Comparison of ENCODE assay signal across 32 cellular contexts in the genomic region with DNA sequence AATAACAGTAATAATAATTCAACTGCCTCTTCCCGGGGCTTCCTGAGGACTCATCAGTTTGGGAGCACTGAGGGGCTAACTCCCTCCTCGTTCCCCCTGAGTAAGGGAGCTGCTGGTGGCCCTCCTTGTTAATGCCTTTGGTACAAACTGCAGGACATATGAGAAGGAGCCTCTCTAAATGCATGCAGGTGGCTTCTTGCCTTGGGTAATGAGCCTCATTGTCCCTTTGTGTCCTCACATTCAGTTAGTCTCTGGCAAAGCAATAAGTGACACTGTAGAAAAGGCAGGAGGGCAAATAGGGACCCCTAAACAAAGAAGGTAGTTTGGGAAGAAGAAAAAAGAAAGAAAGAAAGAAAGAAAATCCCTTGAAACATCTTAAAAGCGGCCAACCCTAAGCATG.
"Had no signal": no experiment of that assay in that cellular context is flagged by ENCODE, and none has a peak within 500 bp of the region (broad histone marks: within the 10 kb centered on the region; RNA-seq: fewer than 3 reads in every experiment).

No MANE protein-coding gene starts in this region.

- H3K4me3 Mint-ChIP-seq: activated CD4-positive, alpha-beta memory T cell treated with anti-CD3 and anti-CD28 coated beads, Interleukin-2, amount 10 ng/mL, durations not matched to agents 7 days and 5 days; activated CD4-positive, alpha-beta T cell treated with anti-CD3 and anti-CD28 coated beads, Interleukin-2, amount 10 ng/mL, durations not matched to agents 7 days and 5 days; activated naive CD4-positive, alpha-beta T cell treated with anti-CD3 and anti-CD28 coated beads, Interleukin-2, amount 10 ng/mL, durations not matched to agents 7 days and 5 days; activated naive CD8-positive, alpha-beta T cell treated with anti-CD3 and anti-CD28 coated beads, Interleukin-2, amount 10 ng/mL, durations not matched to agents 7 days and 5 days; activated T-cell treated with anti-CD3 and anti-CD28 coated beads, Interleukin-2, amount 50 U/mL, for 24 hours; activated T-cell treated with anti-CD3 and anti-CD28 coated beads, Interleukin-2, amount 50 U/mL, for 72 hours; brain; endodermal cell; T-cell; T-helper 1 cell treated with Interleukin-12 subunit alpha and Interleukin-12 subunit beta and Interleukin-4 antibody, amounts not matched to agents 30 μg/mL and 1 μg/mL, for 36 hours; T-helper 2 cell treated with Interferon-gamma antibody and Interleukin-4, amounts not matched to agents 5 μg/mL and 100 μg/mL, for 36 hours had no signal

- H3K36me3 Mint-ChIP-seq: activated naive CD4-positive, alpha-beta T cell treated with anti-CD3 and anti-CD28 coated beads, Interleukin-2, amount 10 ng/mL, durations not matched to agents 7 days and 5 days; activated naive CD4-positive, alpha-beta T cell treated with anti-CD3 and anti-CD28 coated beads, Interleukin-2, amount 50 U/mL, for 72 hours; activated naive CD8-positive, alpha-beta T cell treated with anti-CD3 and anti-CD28 coated beads, Interleukin-2, amount 10 ng/mL, durations not matched to agents 7 days and 5 days; brain; T-cell had no signal

- H3K4me3 ChIP-seq: ascending aorta, breast epithelium, cardiac muscle cell, colonic mucosa had no signal

- H3K4me1 Mint-ChIP-seq: activated CD4-positive, alpha-beta memory T cell treated with anti-CD3 and anti-CD28 coated beads, Interleukin-2, amount 10 ng/mL, durations not matched to agents 7 days and 5 days; activated CD4-positive, alpha-beta T cell treated with anti-CD3 and anti-CD28 coated beads, Interleukin-2, amount 10 ng/mL, durations not matched to agents 7 days and 5 days; activated naive CD4-positive, alpha-beta T cell treated with anti-CD3 and anti-CD28 coated beads, Interleukin-2, amount 10 ng/mL, durations not matched to agents 7 days and 5 days; activated naive CD8-positive, alpha-beta T cell treated with anti-CD3 and anti-CD28 coated beads, Interleukin-2, amount 10 ng/mL, durations not matched to agents 7 days and 5 days; endodermal cell; T-cell had no signal

- H3K9me3 ChIP-seq: ascending aorta, breast epithelium, colonic mucosa had no signal

- H3K27ac Mint-ChIP-seq: activated CD4-positive, alpha-beta memory T cell treated with anti-CD3 and anti-CD28 coated beads, Interleukin-2, amount 10 ng/mL, durations not matched to agents 7 days and 5 days; activated CD4-positive, alpha-beta T cell treated with anti-CD3 and anti-CD28 coated beads, Interleukin-2, amount 10 ng/mL, durations not matched to agents 7 days and 5 days; activated naive CD4-positive, alpha-beta T cell treated with anti-CD3 and anti-CD28 coated beads, Interleukin-2, amount 10 ng/mL, durations not matched to agents 7 days and 5 days; activated naive CD4-positive, alpha-beta T cell treated with anti-CD3 and anti-CD28 coated beads, Interleukin-2, amount 50 U/mL, for 72 hours; activated naive CD8-positive, alpha-beta T cell treated with anti-CD3 and anti-CD28 coated beads, Interleukin-2, amount 10 ng/mL, durations not matched to agents 7 days and 5 days; activated T-cell treated with anti-CD3 and anti-CD28 coated beads, Interleukin-2, amount 50 U/mL, for 24 hours; activated T-cell treated with anti-CD3 and anti-CD28 coated beads, Interleukin-2, amount 50 U/mL, for 72 hours; endodermal cell; T-cell; T-helper 1 cell treated with Interleukin-12 subunit alpha and Interleukin-12 subunit beta and Interleukin-4 antibody, amounts not matched to agents 30 μg/mL and 1 μg/mL, for 36 hours; T-helper 2 cell treated with Interferon-gamma antibody and Interleukin-4, amounts not matched to agents 5 μg/mL and 100 μg/mL, for 36 hours had no signal

- H3K36me3 ChIP-seq: ascending aorta, breast epithelium, cardiac muscle cell, colonic mucosa, WERI-Rb-1 had no signal

- H3K27me3 Mint-ChIP-seq: activated T-cell treated with anti-CD3 and anti-CD28 coated beads, Interleukin-2, amount 50 U/mL, for 24 hours; T-cell had no signal

- H3K9me3 Mint-ChIP-seq: activated CD4-positive, alpha-beta memory T cell treated with anti-CD3 and anti-CD28 coated beads, Interleukin-2, amount 10 ng/mL, durations not matched to agents 7 days and 5 days; activated CD4-positive, alpha-beta T cell treated with anti-CD3 and anti-CD28 coated beads, Interleukin-2, amount 10 ng/mL, durations not matched to agents 7 days and 5 days; activated naive CD4-positive, alpha-beta T cell treated with anti-CD3 and anti-CD28 coated beads, Interleukin-2, amount 10 ng/mL, durations not matched to agents 7 days and 5 days; activated naive CD8-positive, alpha-beta T cell treated with anti-CD3 and anti-CD28 coated beads, Interleukin-2, amount 10 ng/mL, durations not matched to agents 7 days and 5 days; activated T-cell treated with anti-CD3 and anti-CD28 coated beads, Interleukin-2, amount 50 U/mL, for 24 hours; endodermal cell; T-cell; T-helper 1 cell treated with Interleukin-12 subunit alpha and Interleukin-12 subunit beta and Interleukin-4 antibody, amounts not matched to agents 30 μg/mL and 1 μg/mL, for 36 hours; T-helper 2 cell treated with Interferon-gamma antibody and Interleukin-4, amounts not matched to agents 5 μg/mL and 100 μg/mL, for 36 hours had no signal

- H3K27ac ChIP-seq: ascending aorta, breast epithelium, cardiac muscle cell, colonic mucosa, WERI-Rb-1 had no signal

- DNase-seq: activated CD4-positive, alpha-beta memory T cell treated with anti-CD3 and anti-CD28 coated beads, Interleukin-2, amount 10 ng/mL, durations not matched to agents 7 days and 5 days; activated CD4-positive, alpha-beta T cell treated with anti-CD3 and anti-CD28 coated beads for 1 hour; activated CD4-positive, alpha-beta T cell treated with anti-CD3 and anti-CD28 coated beads for 4 hours; activated CD4-positive, alpha-beta T cell treated with anti-CD3 and anti-CD28 coated beads, Interleukin-2, amount 10 ng/mL, durations not matched to agents 7 days and 5 days; activated CD4-positive, alpha-beta T cell treated with anti-CD3 and anti-CD28 coated beads, Interleukin-2, amount 50 U/mL, for 4 hours; activated CD4-positive, CD25-positive, alpha-beta regulatory T cell; activated CD8-positive, alpha-beta memory T cell treated with anti-CD3 and anti-CD28 coated beads, Interleukin-2, amount 50 U/mL, for 48 hours; activated gamma-delta T cell; activated naive CD4-positive, alpha-beta T cell; activated naive CD4-positive, alpha-beta T cell treated with anti-CD3 and anti-CD28 coated beads, Interleukin-2, amount 10 ng/mL, durations not matched to agents 7 days and 5 days; activated naive CD8-positive, alpha-beta T cell treated with anti-CD3 and anti-CD28 coated beads, Interleukin-2, amount 10 ng/mL, durations not matched to agents 7 days and 5 days; activated T-cell treated with anti-CD3 and anti-CD28 coated beads for 4 hours; activated T-cell treated with anti-CD3 and anti-CD28 coated beads, Interleukin-2, amount 50 U/mL, for 24 hours; activated T-cell treated with anti-CD3 and anti-CD28 coated beads, Interleukin-2, amount 50 U/mL, for 72 hours; central memory CD4-positive, alpha-beta T cell; cerebellar nuclear complex; colonic mucosa; effector memory CD4-positive, alpha-beta T cell; endodermal cell; foreskin fibroblast; head of caudate nucleus; T-cell; T1000; WERI-Rb-1 had no signal

- H3K27me3 ChIP-seq: ascending aorta, breast epithelium, cardiac muscle cell, colonic mucosa had no signal

- ATAC-seq: activated naive CD4-positive, alpha-beta T cell treated with anti-CD3 and anti-CD28 coated beads, Interleukin-2, amount 50 U/mL, for 72 hours; activated T-cell treated with anti-CD3 and anti-CD28 coated beads, Interleukin-2, amount 50 U/mL, for 72 hours; esophagus mucosa; T-cell had no signal

- H3K4me1 ChIP-seq: ascending aorta, breast epithelium, colonic mucosa had no signal
